In the genomic region with DNA sequence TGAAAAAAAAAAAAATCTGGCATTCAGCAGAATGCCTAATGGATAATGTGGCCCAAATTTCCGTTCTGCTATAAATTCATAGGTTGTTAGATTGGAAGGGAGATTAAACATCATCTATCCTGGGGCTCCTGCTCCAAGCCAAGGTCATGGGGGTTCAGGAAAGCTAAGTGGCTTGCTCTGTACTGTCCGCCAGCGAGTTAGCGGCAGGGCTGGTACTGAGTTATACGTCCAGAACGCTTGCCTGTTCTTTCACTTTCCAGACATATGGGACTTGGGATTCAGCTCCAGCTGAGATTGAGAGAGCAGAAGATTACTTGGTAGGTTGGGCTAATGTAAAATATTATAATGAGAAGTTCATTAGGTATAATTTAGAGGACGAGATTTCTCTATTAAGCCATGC, we compare ENCODE assay signal across 9 cellular contexts. TPM values are rescaled to one million over a fixed set of nuclear protein-coding genes. Genes with fewer than 3 reads are reported as not detected.
DNase-seq lines count a peak whose midpoint lies in the region; ATAC-seq and TF ChIP-seq lines count a peak whose summit lies in the region.
"Had no signal": no experiment of that assay in that cellular context is flagged by ENCODE, and none has a peak within 500 bp of the region (broad histone marks: within the 10 kb centered on the region; RNA-seq: fewer than 3 reads in every experiment).

No MANE protein-coding gene starts in this region.

- POLR2A ChIA-PET in SK-N-SH (lab: Yijun Ruan, JAX) = interaction anchor here (0.8 to 2.6 kb wide), 3 partner anchors 44 to 318 kb away, joined by 3 to 12 read pairs (median 5); a partner anchor contains a TSS

- peak overlapping the region; percentile 81 for H2AFZ ChIP-seq in SK-N-SH (ENCODE audit: low read depth)

- TF ChIP-seq RAD21 in SK-N-SH (IDR thresholded peaks at IDR 0.05; ENCODE audit: low read length) = no peak

- no peaks in the 10 kb centered on the region for H3K9me2 ChIP-seq in SK-N-SH

- TF ChIP-seq CTCF in C4-2B (conservative IDR thresholded peaks at IDR 0.05) (no peak), SK-N-SH (IDR thresholded peaks at IDR 0.05) (no peak), epithelial cell of proximal tubule (conservative IDR thresholded peaks at IDR 0.05; ENCODE audit: low read depth, low read length) (no peak)

- no peaks in the 10 kb centered on the region for H4K20me1 ChIP-seq in SK-N-SH (ENCODE audit: insufficient read depth)

- peaks cover 4 to 6% of the 10 kb centered on the region in 2 experiments; a peak in 3 of 4 replicates for H3K4me1 ChIP-seq in SK-N-SH (ENCODE audit: control insufficient read depth in 1 of 2, insufficient read depth in 2 of 2, low read depth in 1 of 2, low read length in 1 of 2)

- ATAC-seq in HG02798 (IDR thresholded peaks at IDR 0.05; ENCODE audit: poor library complexity, unreplicated experiment) = no peak

- peak overlapping the region; percentile 80 for H3K4me2 ChIP-seq in SK-N-SH

- TF ChIP-seq EP300 in SK-N-SH (IDR thresholded peaks at IDR 0.05; ENCODE audit: borderline replicate concordance in 1 of 2, low read depth in 1 of 2, low read length in 1 of 2) = no peak

- DNase-seq in HCEC 1CT (peak; percentile 37), SK-N-SH (peak; percentile 51), epithelial cell of proximal tubule (ENCODE audit: low read depth) (no peak), myocyte (ENCODE audit: low read depth) (peak; percentile 30), Ammon's horn (ENCODE audit: low spot score) (no peak)
- DNase-seq in stimulated activated CD4-positive, alpha-beta T cell treated with anti-CD3 and anti-CD28 coated beads, Interleukin-12 subunit alpha, Interleukin-12 subunit beta, amount 100 ng/mL, for 4 hours = no peak

- H3K9ac ChIP-seq in SK-N-SH = peak overlapping the region; percentile 89

- H3K79me2 ChIP-seq in SK-N-SH (ENCODE audit: insufficient read depth) = peaks cover 74% of the 10 kb centered on the region

- H3K4me3 ChIP-seq in SK-N-SH (ENCODE audit: low read depth in 2 of 2, low read length in 1 of 2) (peak overlapping the region; percentile 97 to 98), epithelial cell of proximal tubule (ENCODE audit: low read depth, low read length) (peak overlapping the region; percentile 80)

- CTCF ChIA-PET in SK-N-SH (lab: Yijun Ruan, JAX) = interaction anchor here (0.6 to 5.4 kb wide), 9 partner anchors 10 to 357 kb away, joined by 3 to 38 read pairs (median 3); no protein-coding TSS in a partner anchor

- H3K27ac ChIP-seq in C4-2B (peak overlapping the region; percentile 92), SK-N-SH (ENCODE audit: low read depth in 2 of 2, low read length in 1 of 2) (peak overlapping the region; percentile 84 to 89)

- no peaks in the 10 kb centered on the region for H3K27me3 ChIP-seq in SK-N-SH (ENCODE audit: insufficient read depth)

- peaks cover 7 to 24% of the 10 kb centered on the region in 2 experiments for H3K36me3 ChIP-seq in SK-N-SH (replicated peaks in 1 of 2; ENCODE audit: control insufficient read depth in 1 of 2, insufficient read depth in 2 of 2, low read length in 1 of 2)

- no peaks in the 10 kb centered on the region for H3K9me3 ChIP-seq in SK-N-SH

- 0% methylated on average over 7 of the region's 7 CpGs for WGBS in SK-N-SH (ENCODE audit: low lambda C conversion rate)

- H3F3A ChIP-seq in SK-N-SH (replicated peaks; ENCODE audit: insufficient read depth) = peaks cover 11% of the 10 kb centered on the region

TF ChIP-seq in SK-N-SH, 30 proteins besides CTCF, POLR2A, EP300 and RAD21:
- TF ChIP-seq MXI1 (IDR thresholded peaks at IDR 0.05; ENCODE audit: low read depth, low read length) (peak; percentile 42; the same call in 1 of the 2 replicates), CHD2 (IDR thresholded peaks at IDR 0.05; ENCODE audit: low read length, partially characterized antibody) (no peak)
TF ChIP-seq in SK-N-SH: peak in this region for 1.

RNA-seq across cellular contexts. Expression of a gene that starts 0.9 kb away (rescaled TPM):
- polyA plus RNA-seq in SK-N-SH (2012; rRNA removed) = 17.7 and 18.8 TPM in 2 replicates
- 24.6 and 37.6 TPM in 2 replicates for polyA plus RNA-seq in SK-N-SH (2012; cell fraction: cytosol; rRNA removed)
- polyA plus RNA-seq in SK-N-SH (2012; cell fraction: nucleus; rRNA removed) = 5.1 and 6.7 TPM in 2 replicates
- total RNA-seq in epithelial cell of proximal tubule (25.2 and 39.7 TPM in 2 replicates), myocyte (32.2 and 32.5 TPM in 2 replicates)
- 28.9 TPM for polyA plus RNA-seq in myocyte (2012)

RNA-seq across cellular contexts. Expression of a gene that starts 18.6 kb away (rescaled TPM):
- polyA plus RNA-seq in SK-N-SH (2012; rRNA removed) = not detected in 2 replicates
- polyA plus RNA-seq in SK-N-SH (2012; cell fraction: cytosol; rRNA removed) = 0.04 and 0.05 TPM in 2 replicates
- polyA plus RNA-seq in SK-N-SH (2012; cell fraction: nucleus; rRNA removed) = 0.05 TPM in 1 of 2 replicates, not detected in the other
- total RNA-seq in epithelial cell of proximal tubule (not detected in 2 replicates), myocyte (not detected in 2 replicates)
- polyA plus RNA-seq in myocyte (2012) = not detected
- total RNA-seq: NCI-H460 had no signal

RNA-seq across cellular contexts. Expression of a gene that starts 26.7 kb away (rescaled TPM):
- polyA plus RNA-seq in SK-N-SH (2012; rRNA removed) = 0.03 and 0.11 TPM in 2 replicates
- polyA plus RNA-seq in SK-N-SH (2012; cell fraction: cytosol; rRNA removed) = 0.05 and 0.09 TPM in 2 replicates
- 0.07 TPM in 1 of 2 replicates, not detected in the other for polyA plus RNA-seq in SK-N-SH (2012; cell fraction: nucleus; rRNA removed)
- total RNA-seq in epithelial cell of proximal tubule = not detected in 2 replicates
- total RNA-seq in myocyte = 0.35 TPM in 1 of 2 replicates, not detected in the other
- 0.05 TPM for polyA plus RNA-seq in myocyte (2012)
- total RNA-seq: NCI-H460 had no signal

RNA-seq across cellular contexts. Expression of a gene that starts 44.1 kb away (rescaled TPM):
- polyA plus RNA-seq in SK-N-SH (2012; rRNA removed) = 0.30 and 0.37 TPM in 2 replicates
- 0.26 and 0.27 TPM in 2 replicates for polyA plus RNA-seq in SK-N-SH (2012; cell fraction: cytosol; rRNA removed)
- polyA plus RNA-seq in SK-N-SH (2012; cell fraction: nucleus; rRNA removed) = 0.81 and 0.89 TPM in 2 replicates
- total RNA-seq in epithelial cell of proximal tubule (not detected in 2 replicates), myocyte (1.2 and 1.9 TPM in 2 replicates)
- 0.15 TPM for polyA plus RNA-seq in myocyte (2012)
- total RNA-seq: NCI-H460 had no signal

Comparison
In these comparisons a context has a peak if more than half of its experiments do, and no peak if none do; other contexts are left out.
1. DNase-seq: peak in HCEC 1CT (single experiment), SK-N-SH (single experiment) and myocyte (single experiment); none in epithelial cell of proximal tubule (single experiment), Ammon's horn (single experiment) and stimulated activated CD4-positive, alpha-beta T cell treated with anti-CD3 and anti-CD28 coated beads, Interleukin-12 subunit alpha, Interleukin-12 subunit beta, amount 100 ng/mL, for 4 hours (single experiment).